In genomic region chr9:82129708-82130107, GRCh38 we compare ENCODE assay signal across 1 cellular context.
TF ChIP-seq lines count a peak whose summit lies in the region.

No MANE protein-coding gene starts in this region.

TF ChIP-seq in SK-N-SH treated with all-trans-retinoic acid at 6 μM for 48 hours, 23 proteins besides CTCF, POLR2A, EP300 and RAD21 (continued from another document):
- TF ChIP-seq SNAI2 (CRISPR knock-in tag; IDR thresholded peaks at IDR 0.05), result no peak
- no peak for TF ChIP-seq OSR1 (CRISPR knock-in tag; IDR thresholded peaks at IDR 0.05)
- no peak for TF ChIP-seq ZFP30 (CRISPR knock-in tag; IDR thresholded peaks at IDR 0.05)
- no peak for TF ChIP-seq ISL1 (CRISPR knock-in tag; IDR thresholded peaks at IDR 0.05)
- TF ChIP-seq PPARA (CRISPR knock-in tag; IDR thresholded peaks at IDR 0.05; ENCODE audit: borderline replicate concordance), result no peak
